ENCODE assay signal across 8 cellular contexts in genomic region chr9:87713278-87713989, GRCh38. TPM values are rescaled to one million over a fixed set of nuclear protein-coding genes. Genes with fewer than 3 reads are reported as not detected.
DNase-seq lines count a peak whose midpoint lies in the region; ATAC-seq and TF ChIP-seq lines count a peak whose summit lies in the region.

No MANE protein-coding gene starts in this region.

- no peak overlapping the region for H3K4me3 ChIP-seq in aorta (ENCODE audit: low read length in 2 of 2)

- WGBS in aorta, 2 donors, result 39 to 45% methylated on average over 11 of the region's 11 CpGs

- intact Hi-C loops in aorta (cut with DNase I), result no loop called here

- H3K27me3 ChIP-seq in foreskin keratinocyte (no peaks in the 10 kb centered on the region), aorta (ENCODE audit: control insufficient read depth in 1 of 2, insufficient read depth in 2 of 2, low read length in 1 of 2) (no peaks in the 10 kb centered on the region)

- H3K9me3 Mint-ChIP-seq in activated T-cell treated with anti-CD3 and anti-CD28 coated beads, Interleukin-2, amount 50 U/mL, for 24 hours, result no peaks in the 10 kb centered on the region
- H3K9me3 Mint-ChIP-seq in activated T-cell treated with anti-CD3 and anti-CD28 coated beads, Interleukin-2, amount 50 U/mL, for 4 hours, result no peaks in the 10 kb centered on the region

- H3K27me3 Mint-ChIP-seq in activated T-cell treated with anti-CD3 and anti-CD28 coated beads, Interleukin-2, amount 50 U/mL, for 24 hours, result peaks cover 4% of the 10 kb centered on the region
- no peaks in the 10 kb centered on the region for H3K27me3 Mint-ChIP-seq in activated T-cell treated with anti-CD3 and anti-CD28 coated beads, Interleukin-2, amount 50 U/mL, for 4 hours (ENCODE audit: low read depth)

- peak; percentile 55 for DNase-seq in activated T-cell treated with anti-CD3 and anti-CD28 coated beads, Interleukin-2, amount 50 U/mL, for 24 hours
- DNase-seq in activated T-cell treated with anti-CD3 and anti-CD28 coated beads for 4 hours (no peak), foreskin keratinocyte (peak; percentile 81 to 91), omental fat pad (ENCODE audit: low spot score) (peak; percentile 75), aorta (peak; percentile 93 to 94), cerebellar nuclear complex (lab: John Stamatoyannopoulos, UW) (no peak)
- DNase-seq in activated T-cell treated with anti-CD3 and anti-CD28 coated beads, Interleukin-2, amount 50 U/mL, for 4 hours, result no peak

- H3K27ac ChIP-seq in foreskin keratinocyte (peak overlapping the region; percentile 60), aorta (ENCODE audit: low read depth in 1 of 2, low read length in 2 of 2) (peak overlapping the region in 1 of 2 donors; percentile 4)

- no peaks in the 10 kb centered on the region for H3K36me3 ChIP-seq in aorta (ENCODE audit: control insufficient read depth in 1 of 2, insufficient read depth in 2 of 2, low read length in 1 of 2)

- H3K27ac Mint-ChIP-seq in activated T-cell treated with anti-CD3 and anti-CD28 coated beads, Interleukin-2, amount 50 U/mL, for 24 hours, result peak overlapping the region; percentile 67

- peaks cover 37% of the 10 kb centered on the region for H3K4me1 Mint-ChIP-seq in activated T-cell treated with anti-CD3 and anti-CD28 coated beads, Interleukin-2, amount 50 U/mL, for 24 hours (ENCODE audit: low read depth)
- H3K4me1 Mint-ChIP-seq in activated T-cell treated with anti-CD3 and anti-CD28 coated beads, Interleukin-2, amount 50 U/mL, for 4 hours (ENCODE audit: low read depth), result peaks cover 33% of the 10 kb centered on the region

- no peaks in the 10 kb centered on the region for H3K9me3 ChIP-seq in aorta (ENCODE audit: control insufficient read depth, low read length)

- TF ChIP-seq CTCF in foreskin keratinocyte (conservative IDR thresholded peaks at IDR 0.05) (no peak), omental fat pad (IDR thresholded peaks at IDR 0.05) (no peak)

- H3K4me1 ChIP-seq in foreskin keratinocyte (peaks cover 24% of the 10 kb centered on the region), aorta (ENCODE audit: control insufficient read depth in 1 of 2, insufficient read depth in 2 of 2, low read length in 2 of 2) (no peaks in the 10 kb centered on the region)

- H3K36me3 Mint-ChIP-seq in activated T-cell treated with anti-CD3 and anti-CD28 coated beads, Interleukin-2, amount 50 U/mL, for 24 hours (ENCODE audit: low read depth), result no peaks in the 10 kb centered on the region
- H3K36me3 Mint-ChIP-seq in activated T-cell treated with anti-CD3 and anti-CD28 coated beads, Interleukin-2, amount 50 U/mL, for 4 hours (ENCODE audit: insufficient read depth), result no peaks in the 10 kb centered on the region

- ATAC-seq in activated T-cell treated with anti-CD3 and anti-CD28 coated beads, Interleukin-2, amount 50 U/mL, for 4 hours, result peak; percentile 36 to 66
- ATAC-seq in foreskin keratinocyte (peak; percentile 89), omental fat pad (ENCODE audit: low FRiP score) (peak; percentile 89), aorta (ENCODE audit: low FRiP score) (peak; percentile 94), HG02763 (IDR thresholded peaks at IDR 0.05; ENCODE audit: unreplicated experiment) (no peak)

- H3K4me3 Mint-ChIP-seq in activated T-cell treated with anti-CD3 and anti-CD28 coated beads, Interleukin-2, amount 50 U/mL, for 24 hours, result no peak overlapping the region
- H3K4me3 Mint-ChIP-seq in activated T-cell treated with anti-CD3 and anti-CD28 coated beads, Interleukin-2, amount 50 U/mL, for 4 hours, result no peak overlapping the region

RNA-seq across cellular contexts. Expression of gene CTSL, which starts 12.5 kb away (rescaled TPM):
- 10 to 100 TPM; 10.9 to 14.4 (median 13.2) TPM for total RNA-seq in activated T-cell treated with anti-CD3 and anti-CD28 coated beads, Interleukin-2, amount 50 U/mL, for 4 hours
- 95.8 and 96.1 TPM in 2 replicates for total RNA-seq in foreskin keratinocyte
- 96.1 and 101 TPM in 2 replicates for polyA plus RNA-seq in foreskin keratinocyte
- total RNA-seq in omental fat pad, result 100 to 1,000 TPM; 160 to 932 (median 321) TPM
- total RNA-seq in aorta, result 100 to 1,000 TPM; 130 to 174 TPM
- polyA plus RNA-seq in aorta, result 100 to 1,000 TPM in 1 of 2 donors, 10 to 100 TPM in 1; 73.1 to 116 TPM

Comparison
In these comparisons a context has a peak if more than half of its experiments do, and no peak if none do; other contexts are left out.
1. DNase-seq: peak in activated T-cell treated with anti-CD3 and anti-CD28 coated beads, Interleukin-2, amount 50 U/mL, for 24 hours (single experiment), foreskin keratinocyte (2 of 2), omental fat pad (single experiment) and aorta (2 of 2); none in activated T-cell treated with anti-CD3 and anti-CD28 coated beads for 4 hours (single experiment), activated T-cell treated with anti-CD3 and anti-CD28 coated beads, Interleukin-2, amount 50 U/mL, for 4 hours (single experiment) and cerebellar nuclear complex (0 of 2).